ENCODE assay signal across 10 cellular contexts in genomic region chr10:44725404-44725803, GRCh38.
A peak's percentile ranks its signal among the peaks of the same experiment; 100 is the strongest.
DNase-seq lines count a peak whose midpoint lies in the region; ATAC-seq and TF ChIP-seq lines count a peak whose summit lies in the region.
"Had no signal": no experiment of that assay in that cellular context is flagged by ENCODE, and none has a peak within 500 bp of the region (broad histone marks: within the 10 kb centered on the region; RNA-seq: fewer than 3 reads in every experiment).

No MANE protein-coding gene starts in this region.

- no peaks in the 10 kb centered on the region for H3K27me3 Mint-ChIP-seq in MCF 10A (ENCODE audit: insufficient read depth, unreplicated experiment)

- no peak for TF ChIP-seq POLR2A in prostate gland (IDR thresholded peaks at IDR 0.05)

- H3K9me3 ChIP-seq in BLaER1 treated with 17β-estradiol and CSF1 and Interleukin-3, amounts not matched to agents 10 nM and 100 nM (replicated peaks in 1 of 11): peaks cover 13 to 35% (median 24%) of the 10 kb centered on the region in 11 experiments; a peak in 19 of 22 replicates
- no peaks in the 10 kb centered on the region for H3K9me3 ChIP-seq in prostate gland

- DNase-seq in cardiac fibroblast (ENCODE audit: low read depth in 2 of 2): peak; percentile 36 to 41
- no peak for DNase-seq in NCI-H1092 (lab: John Stamatoyannopoulos, UW)
- DNase-seq in MCF 10A (ENCODE audit: unreplicated experiment): no peak
- no peak for DNase-seq in H4 (ENCODE audit: low spot score)
- no peak for DNase-seq in prostate gland (ENCODE audit: low spot score)
- DNase-seq: activated naive CD8-positive, alpha-beta T cell treated with anti-CD3 and anti-CD28 coated beads, Interleukin-2, amount 50 U/mL, for 24 hours; CD4-positive, alpha-beta memory T cell had no signal

- no peak overlapping the region for H3K4me3 Mint-ChIP-seq in MCF 10A (ENCODE audit: unreplicated experiment)
- H3K4me3 Mint-ChIP-seq: activated naive CD8-positive, alpha-beta T cell treated with anti-CD3 and anti-CD28 coated beads, Interleukin-2, amount 50 U/mL, for 24 hours; CD4-positive, alpha-beta memory T cell had no signal

- H3K4me2 ChIP-seq in BLaER1 treated with 17β-estradiol and CSF1 and Interleukin-3, amounts not matched to agents 10 nM and 100 nM: peak overlapping the region; percentile 72 to 91 (median 82)

- H4K20me1 ChIP-seq in BLaER1 treated with 17β-estradiol and CSF1 and Interleukin-3, amounts not matched to agents 10 nM and 100 nM: no peaks in the 10 kb centered on the region

- no peaks in the 10 kb centered on the region for H3K27me3 ChIP-seq in BLaER1 treated with 17β-estradiol and CSF1 and Interleukin-3, amounts not matched to agents 10 nM and 100 nM
- H3K27me3 ChIP-seq in prostate gland (replicated peaks; ENCODE audit: insufficient read depth): no peaks in the 10 kb centered on the region

- POLR2A ChIA-PET in MCF 10A (lab: Yijun Ruan, JAX): no interaction called here

- peaks cover 22% of the 10 kb centered on the region for H3K4me1 Mint-ChIP-seq in MCF 10A (ENCODE audit: insufficient read depth, unreplicated experiment)
- H3K4me1 Mint-ChIP-seq: CD4-positive, alpha-beta memory T cell had no signal

- ATAC-seq in GM21515 (IDR thresholded peaks at IDR 0.05; ENCODE audit: unreplicated experiment) (peak; percentile 65), HG03520 (IDR thresholded peaks at IDR 0.05; ENCODE audit: unreplicated experiment) (peak; percentile 84)
- ATAC-seq: activated naive CD8-positive, alpha-beta T cell treated with anti-CD3 and anti-CD28 coated beads, Interleukin-2, amount 50 U/mL, for 24 hours had no signal

- H3K4me3 ChIP-seq in BLaER1 treated with 17β-estradiol and CSF1 and Interleukin-3, amounts not matched to agents 10 nM and 100 nM: peak overlapping the region in 5 of 10 experiments; percentile 6 to 40 (median 9); a peak in 4 of 20 replicates
- H3K4me3 ChIP-seq in cardiac fibroblast (replicated peaks in 1 of 2; ENCODE audit: low read depth in 2 of 2, low read length in 2 of 2) (no peak overlapping the region), prostate gland (no peak overlapping the region)

- H3K9ac ChIP-seq in BLaER1 treated with 17β-estradiol and CSF1 and Interleukin-3, amounts not matched to agents 10 nM and 100 nM: peak overlapping the region; percentile 49 to 73 (median 66); a peak in 20 of 22 replicates

- H3K36me3 ChIP-seq in BLaER1 treated with 17β-estradiol and CSF1 and Interleukin-3, amounts not matched to agents 10 nM and 100 nM: no peaks in the 10 kb centered on the region
- H3K36me3 ChIP-seq in prostate gland: no peaks in the 10 kb centered on the region

- peaks cover 44 to 57% (median 48%) of the 10 kb centered on the region in 10 experiments for H3K4me1 ChIP-seq in BLaER1 treated with 17β-estradiol and CSF1 and Interleukin-3, amounts not matched to agents 10 nM and 100 nM
- no peaks in the 10 kb centered on the region for H3K4me1 ChIP-seq in prostate gland (replicated peaks)

- WGBS in prostate gland: 95% methylated on average over 2 of the region's 2 CpGs

- no TSS peak for BruUV-seq in MCF 10A (replicated peaks; lab: Mats Ljungman, UMichigan)

- intact Hi-C loops in MCF 10A (cut with micrococcal nuclease): no loop called here
- intact Hi-C loops in prostate gland (cut with DNase I): no loop called here

- H3K9me3 Mint-ChIP-seq in MCF 10A (ENCODE audit: unreplicated experiment): peaks cover 16% of the 10 kb centered on the region

- H3K27ac ChIP-seq in BLaER1 treated with 17β-estradiol and CSF1 and Interleukin-3, amounts not matched to agents 10 nM and 100 nM: peak overlapping the region; percentile 69 to 94 (median 88); a peak in 21 of 22 replicates
- no peak overlapping the region for H3K27ac ChIP-seq in prostate gland

- H3K27ac Mint-ChIP-seq in MCF 10A (ENCODE audit: low read depth, unreplicated experiment): no peak overlapping the region
- H3K27ac Mint-ChIP-seq: activated naive CD8-positive, alpha-beta T cell treated with anti-CD3 and anti-CD28 coated beads, Interleukin-2, amount 50 U/mL, for 24 hours; CD4-positive, alpha-beta memory T cell had no signal

- H3K36me3 Mint-ChIP-seq in MCF 10A (ENCODE audit: insufficient read depth, unreplicated experiment): no peaks in the 10 kb centered on the region
- H3K36me3 Mint-ChIP-seq: CD4-positive, alpha-beta memory T cell had no signal

- CTCF ChIA-PET in MCF 10A (lab: Yijun Ruan, JAX): no interaction called here

- TF ChIP-seq CTCF in cardiac fibroblast (IDR thresholded peaks at IDR 0.05; ENCODE audit: low read depth, low read length) (no peak), MCF 10A (IDR thresholded peaks at IDR 0.05; ENCODE audit: unreplicated experiment) (no peak), prostate gland (IDR thresholded peaks at IDR 0.05) (no peak)

Comparison
In these comparisons a context has a peak if more than half of its experiments do, and no peak if none do; other contexts are left out.
1. H3K27ac ChIP-seq: peak in BLaER1 treated with 17β-estradiol and CSF1 and Interleukin-3, amounts not matched to agents 10 nM and 100 nM (11 of 11); none in prostate gland (0 of 2).
2. DNase-seq: peak in cardiac fibroblast (2 of 2); none in NCI-H1092 (single experiment), MCF 10A (single experiment), H4 (single experiment) and prostate gland (single experiment).